30 cellular contexts compared by ENCODE assay signal in the genomic region with DNA sequence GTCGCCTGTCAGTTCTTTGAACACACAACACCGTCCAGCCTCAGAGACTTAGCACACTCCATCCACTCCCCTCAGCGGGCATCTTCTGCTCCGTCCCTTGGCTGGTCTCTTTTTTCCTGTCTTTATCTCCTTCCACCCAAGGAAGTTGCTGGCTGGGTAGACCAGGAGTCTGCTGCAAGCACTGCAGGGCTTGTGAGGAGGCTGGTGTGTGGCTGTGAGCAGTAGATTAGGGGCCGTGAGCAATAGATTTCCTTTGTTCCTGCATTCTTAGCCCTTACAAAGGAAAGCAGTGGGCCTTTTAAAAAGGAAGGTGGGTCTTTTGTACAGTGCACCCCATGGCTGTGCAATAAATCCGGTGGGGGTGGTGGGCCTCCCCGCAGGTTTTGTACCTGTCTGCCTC.
DNase-seq lines count a peak whose midpoint lies in the region; ATAC-seq and TF ChIP-seq lines count a peak whose summit lies in the region.
"Had no signal": no experiment of that assay in that cellular context is flagged by ENCODE, and none has a peak within 500 bp of the region (broad histone marks: within the 10 kb centered on the region; RNA-seq: fewer than 3 reads in every experiment).

No MANE protein-coding gene starts in this region.

- intact Hi-C loops in heart left ventricle (cut with DNase I) (no loop called here), heart right ventricle (cut with DNase I) (no loop called here), transverse colon (cut with DNase I; ENCODE audit: low total_unique reads) (no loop called here)

- H3K4me3 Mint-ChIP-seq in endodermal cell (no peak overlapping the region), nephron (no peak overlapping the region)
- H3K4me3 Mint-ChIP-seq in effector memory CD8-positive, alpha-beta T cell, result no peak overlapping the region
- H3K4me3 Mint-ChIP-seq: activated T-cell treated with anti-CD3 and anti-CD28 coated beads, Interleukin-2, amount 50 U/mL, for 4 hours; CD8-positive, alpha-beta T cell; dendritic cell treated with granulocyte-macrophage colony-stimulating factor and Interleukin-4, amounts not matched to agents 40 ng/mL and 50 ng/mL, for 4 days; HFFc6; mesothelial cell of epicardium had no signal

- no peak for TF ChIP-seq EP300 in transverse colon (IDR thresholded peaks at IDR 0.05; ENCODE audit: low read depth)

- ATAC-seq in heart left ventricle (no peak), heart right ventricle (no peak)
- ATAC-seq in effector memory CD8-positive, alpha-beta T cell (replicated peaks), result no peak
- ATAC-seq: activated T-cell treated with anti-CD3 and anti-CD28 coated beads, Interleukin-2, amount 50 U/mL, for 4 hours; CD8-positive, alpha-beta T cell had no signal

- H3K27ac Mint-ChIP-seq in endodermal cell, result peak overlapping the region; percentile 41
- peak overlapping the region; percentile 86 to 97 (median 96) for H3K27ac Mint-ChIP-seq in nephron
- no peak overlapping the region for H3K27ac Mint-ChIP-seq in effector memory CD8-positive, alpha-beta T cell
- H3K27ac Mint-ChIP-seq: CD8-positive, alpha-beta T cell; dendritic cell treated with granulocyte-macrophage colony-stimulating factor and Interleukin-4, amounts not matched to agents 40 ng/mL and 50 ng/mL, for 4 days; HFFc6; mesothelial cell of epicardium had no signal

- H3K4me1 Mint-ChIP-seq in endodermal cell (peaks cover 25% of the 10 kb centered on the region), nephron (peaks cover 64% of the 10 kb centered on the region)
- H3K4me1 Mint-ChIP-seq in effector memory CD8-positive, alpha-beta T cell (ENCODE audit: low read depth in 2 of 2), result no peaks in the 10 kb centered on the region

- H3K4me1 ChIP-seq in heart left ventricle (peaks cover 10 to 48% (median 38%) of the 10 kb centered on the region in 12 donors), heart right ventricle (peaks cover 20 to 58% (median 49%) of the 10 kb centered on the region in 9 donors), endodermal cell (ENCODE audit: control insufficient read depth, insufficient read depth, low read length) (peaks cover 12% of the 10 kb centered on the region), transverse colon (peaks cover 0 to 14% (median 5%) of the 10 kb centered on the region in 4 donors)
- H3K4me1 ChIP-seq: prostate gland had no signal

- H3K36me3 ChIP-seq in heart left ventricle, result peaks cover 0 to 8% (median 0%) of the 10 kb centered on the region in 9 donors
- H3K36me3 ChIP-seq in heart right ventricle, result peaks cover 0 to 16% (median 0%) of the 10 kb centered on the region in 9 donors
- no peaks in the 10 kb centered on the region for H3K36me3 ChIP-seq in endodermal cell (ENCODE audit: control insufficient read depth, insufficient read depth, low read length)
- H3K36me3 ChIP-seq in transverse colon, result no peaks in the 10 kb centered on the region
- H3K36me3 ChIP-seq: prostate gland had no signal

- H3K9me3 Mint-ChIP-seq in endodermal cell (no peaks in the 10 kb centered on the region), nephron (no peaks in the 10 kb centered on the region)
- H3K9me3 Mint-ChIP-seq in effector memory CD8-positive, alpha-beta T cell, result no peaks in the 10 kb centered on the region
- H3K9me3 Mint-ChIP-seq: activated T-cell treated with anti-CD3 and anti-CD28 coated beads, Interleukin-2, amount 50 U/mL, for 4 hours; CD8-positive, alpha-beta T cell; dendritic cell treated with granulocyte-macrophage colony-stimulating factor and Interleukin-4, amounts not matched to agents 40 ng/mL and 50 ng/mL, for 4 days; HFFc6; mesothelial cell of epicardium had no signal

- H3K36me3 Mint-ChIP-seq in endodermal cell (ENCODE audit: low read depth) (peaks cover 4% of the 10 kb centered on the region), nephron (ENCODE audit: low read depth) (no peaks in the 10 kb centered on the region)
- H3K36me3 Mint-ChIP-seq in effector memory CD8-positive, alpha-beta T cell (ENCODE audit: insufficient read depth), result no peaks in the 10 kb centered on the region
- H3K36me3 Mint-ChIP-seq: CD8-positive, alpha-beta T cell; mesothelial cell of epicardium had no signal

- TF ChIP-seq CTCF in heart left ventricle (IDR thresholded peaks at IDR 0.05), result no peak
- TF ChIP-seq CTCF in heart right ventricle (IDR thresholded peaks at IDR 0.05), result no peak
- TF ChIP-seq CTCF in endodermal cell (conservative IDR thresholded peaks at IDR 0.05), result no peak
- TF ChIP-seq CTCF in nephron (IDR thresholded peaks at IDR 0.05; ENCODE audit: unreplicated experiment in 3 of 3), result no peak
- TF ChIP-seq CTCF in transverse colon (IDR thresholded peaks at IDR 0.05), result no peak

- H3K4me3 ChIP-seq in heart left ventricle (no peak overlapping the region), heart right ventricle (no peak overlapping the region), endodermal cell (ENCODE audit: low read length) (no peak overlapping the region), transverse colon (no peak overlapping the region)
- H3K4me3 ChIP-seq: prostate gland, smooth muscle cell, tibial artery had no signal

- no peaks in the 10 kb centered on the region for H3K9me3 ChIP-seq in heart left ventricle
- H3K9me3 ChIP-seq in heart right ventricle, result no peaks in the 10 kb centered on the region
- H3K9me3 ChIP-seq in endodermal cell (ENCODE audit: control insufficient read depth, low read length), result no peaks in the 10 kb centered on the region
- no peaks in the 10 kb centered on the region for H3K9me3 ChIP-seq in transverse colon
- H3K9me3 ChIP-seq: prostate gland, tibial artery had no signal

- H3K27ac ChIP-seq in heart left ventricle, result peak overlapping the region in 10 of 12 donors; percentile 5 to 85 (median 52)
- H3K27ac ChIP-seq in heart right ventricle, result peak overlapping the region in 5 of 10 donors; percentile 42 to 81 (median 66)
- peak overlapping the region; percentile 61 for H3K27ac ChIP-seq in endodermal cell (ENCODE audit: low read depth, low read length)
- H3K27ac ChIP-seq in transverse colon, result peak overlapping the region; percentile 7 to 48 (median 40)
- H3K27ac ChIP-seq: tibial artery had no signal

- no peaks in the 10 kb centered on the region for H3K27me3 Mint-ChIP-seq in endodermal cell (ENCODE audit: insufficient read depth)
- H3K27me3 Mint-ChIP-seq in nephron (ENCODE audit: low read depth), result peaks cover 3% of the 10 kb centered on the region
- peaks cover 41 to 84% of the 10 kb centered on the region in 2 donors for H3K27me3 Mint-ChIP-seq in effector memory CD8-positive, alpha-beta T cell

- TF ChIP-seq POLR2A in heart left ventricle (IDR thresholded peaks at IDR 0.05) (no peak), transverse colon (IDR thresholded peaks at IDR 0.05) (no peak)

- DNase-seq in heart left ventricle (no peak), heart right ventricle (no peak), endodermal cell (peak; percentile 76), transverse colon (no peak), NCI-H2171 treated with DMSO at 0.1 percent for 48 hours (lab: John Stamatoyannopoulos, UW) (no peak), DMS 273 (lab: John Stamatoyannopoulos, UW; ENCODE audit: unreplicated experiment) (no peak)
- no peak for DNase-seq in effector memory CD8-positive, alpha-beta T cell
- DNase-seq: activated CD8-positive, alpha-beta memory T cell treated with anti-CD3 and anti-CD28 coated beads for 24 hours; activated naive CD4-positive, alpha-beta T cell treated with Interleukin-2 at 50 U/mL for 16 hours; activated T-cell treated with anti-CD3 and anti-CD28 coated beads, Interleukin-2, amount 50 U/mL, for 4 hours; AML-193; caudate nucleus; CD8-positive, alpha-beta T cell; DMS53; GF-D8; HFFc6; Karpas-422; NCI-H1048; NCI-H187 treated with DMSO at 0.1 percent for 48 hours; NCI-H226; NCI-H774; stimulated activated CD4-positive, alpha-beta T cell treated with anti-CD3 and anti-CD28 coated beads, Interleukin-2, amount 100 ng/mL, for 48 hours; stimulated activated naive CD4-positive, alpha-beta T cell treated with Interleukin-2 at 50 U/mL for 16 hours; T1000; tibial artery had no signal

- peak overlapping the region; percentile 54 for H3K9ac ChIP-seq in endodermal cell (ENCODE audit: extremely low read depth, low read length, poor library complexity, severe bottlenecking)

- H3K27me3 ChIP-seq in heart left ventricle (no peaks in the 10 kb centered on the region), heart right ventricle (peaks cover 0 to 3% (median 0%) of the 10 kb centered on the region in 7 donors), endodermal cell (ENCODE audit: control insufficient read depth, insufficient read depth, low read length, poor library complexity, severe bottlenecking) (no peaks in the 10 kb centered on the region), transverse colon (no peaks in the 10 kb centered on the region)
- H3K27me3 ChIP-seq: tibial artery had no signal

- 59 to 69% (median 67%) methylated on average over 7 of the region's 7 CpGs for WGBS in heart left ventricle, 4 donors
- WGBS in heart right ventricle, 2 donors, result 70 to 71% methylated on average over 7 of the region's 7 CpGs
- 80% methylated on average over 3 to 7 of the region's 7 CpGs for WGBS in endodermal cell (ENCODE audit: insufficient coverage in 1 of 2, insufficient read length in 1 of 2), 2 experiments
- 76 to 93% methylated on average over 2 to 7 of the region's 7 CpGs for WGBS in transverse colon (ENCODE audit: low coverage in 1 of 2), 2 donors

- in situ Hi-C loops in transverse colon (cut with MboI; ENCODE audit: low pct_ligation_motif_present in 1 of 4, low pct_unique_long_range_greater_than_20kb in 1 of 4, low sequenced_read_pairs in 3 of 4), result no loop called here

Comparison
In these comparisons a context has a peak if more than half of its experiments do, and no peak if none do; other contexts are left out.
1. H3K27ac Mint-ChIP-seq: peak in endodermal cell (single experiment) and nephron (3 of 3); none in effector memory CD8-positive, alpha-beta T cell (0 of 2).